ENCODE assay signal across 1 cellular context in genomic region chr12:24839268-24839791, GRCh38.
TF ChIP-seq lines count a peak whose summit lies in the region.

No MANE protein-coding gene starts in this region.

TF ChIP-seq in GM12878, 131 proteins besides CTCF, POLR2A, EP300 and RAD21 (continued from another document and continues in another):
- TF ChIP-seq MLLT1 (IDR thresholded peaks at IDR 0.05): peak; percentile 94
- TF ChIP-seq CHD1 (IDR thresholded peaks at IDR 0.05; ENCODE audit: low read depth, low read length): peak; percentile 69; the same call in 1 of the 2 replicates
- TF ChIP-seq HDGF (IDR thresholded peaks at IDR 0.05): no peak
- no peak for TF ChIP-seq NKRF (conservative IDR thresholded peaks at IDR 0.05)
- no peak for TF ChIP-seq HDAC2 (IDR thresholded peaks at IDR 0.05)
- TF ChIP-seq GATAD2B (conservative IDR thresholded peaks at IDR 0.05; ENCODE audit: low read depth): peak; percentile 96
- TF ChIP-seq NR2C1 (IDR thresholded peaks at IDR 0.05): 0 out of 2 replicates have a peak, but pooled peaks have one; percentile 5
- peak; percentile 73; the same call in 1 of the 2 replicates for TF ChIP-seq ZSCAN29 (IDR thresholded peaks at IDR 0.05)
- TF ChIP-seq BRCA1 (IDR thresholded peaks at IDR 0.05; ENCODE audit: low read depth, low read length): no peak
- TF ChIP-seq SMAD5 (IDR thresholded peaks at IDR 0.05; ENCODE audit: low read depth): no peak; the same call in 1 of the 2 replicates
- no peak for TF ChIP-seq YBX1 (IDR thresholded peaks at IDR 0.05)
- TF ChIP-seq BCL11A (IDR thresholded peaks at IDR 0.05; ENCODE audit: low read depth, low read length): peak; percentile 100
- TF ChIP-seq PBX3 (IDR thresholded peaks at IDR 0.05; ENCODE audit: insufficient replicate concordance, low read depth, low read length): peak; percentile 29
- peak; percentile 99 for TF ChIP-seq BCL3 (IDR thresholded peaks at IDR 0.05; ENCODE audit: borderline replicate concordance, insufficient read depth, low read depth, low read length, poor library complexity, severe bottlenecking)
- TF ChIP-seq BMI1 (IDR thresholded peaks at IDR 0.05; ENCODE audit: borderline replicate concordance): peak; percentile 93
- no peak for TF ChIP-seq BCLAF1 (IDR thresholded peaks at IDR 0.05)
- no peak for TF ChIP-seq ASH2L (IDR thresholded peaks at IDR 0.05; ENCODE audit: borderline replicate concordance, low read depth)
- no peak for TF ChIP-seq TARDBP (IDR thresholded peaks at IDR 0.05; ENCODE audit: borderline replicate concordance)
- TF ChIP-seq FOXM1 (IDR thresholded peaks at IDR 0.05; ENCODE audit: low read depth, low read length): peak; percentile 100
- peak; percentile 100 for TF ChIP-seq EED (IDR thresholded peaks at IDR 0.05; ENCODE audit: low read depth)
- TF ChIP-seq SREBF1 (IDR thresholded peaks at IDR 0.05; ENCODE audit: low read length): peak; percentile 71; the same call in 1 of the 2 replicates
- peak; percentile 80 for TF ChIP-seq GABPA (IDR thresholded peaks at IDR 0.05; ENCODE audit: low read depth)
- TF ChIP-seq TCF12 (IDR thresholded peaks at IDR 0.05; ENCODE audit: low read depth, low read length): peak; percentile 87
- peak; percentile 97 for TF ChIP-seq BACH1 (IDR thresholded peaks at IDR 0.05; ENCODE audit: borderline replicate concordance)
- TF ChIP-seq NRF1 (conservative IDR thresholded peaks at IDR 0.05; ENCODE audit: low read depth, low read length): no peak
- peak; percentile 99; the same call in 1 of the 2 replicates for TF ChIP-seq STAT3 (IDR thresholded peaks at IDR 0.05; ENCODE audit: low read depth, low read length)
- TF ChIP-seq SMARCA5 (IDR thresholded peaks at IDR 0.05): peak; percentile 84; the same call in 1 of the 2 replicates
- peak; percentile 95 for TF ChIP-seq RELA (IDR thresholded peaks at IDR 0.05; ENCODE audit: borderline replicate concordance, partially characterized antibody)
- no peak for TF ChIP-seq ZNF274 (IDR thresholded peaks at IDR 0.05; ENCODE audit: insufficient read depth, insufficient read length)
- TF ChIP-seq STAT1 (conservative IDR thresholded peaks at IDR 0.05): no peak
- TF ChIP-seq WRNIP1 (IDR thresholded peaks at IDR 0.05; ENCODE audit: borderline replicate concordance, low read depth, low read length): peak; percentile 93; the same call in 1 of the 2 replicates
- peak; percentile 95; the same call in 1 of the 2 replicates for TF ChIP-seq CBX5 (IDR thresholded peaks at IDR 0.05; ENCODE audit: low read depth)
- TF ChIP-seq POLR2AphosphoS2 (IDR thresholded peaks at IDR 0.05; ENCODE audit: low read depth, low read length): no peak
- TF ChIP-seq NFIC (IDR thresholded peaks at IDR 0.05; ENCODE audit: low read depth, low read length): peak; percentile 99
- TF ChIP-seq PAX8 (IDR thresholded peaks at IDR 0.05): 0 out of 2 replicates have a peak, but pooled peaks have one; percentile 24
- TF ChIP-seq ZBTB11 (CRISPR knock-in tag; IDR thresholded peaks at IDR 0.05): no peak
- no peak for TF ChIP-seq USF2 (IDR thresholded peaks at IDR 0.05; ENCODE audit: borderline replicate concordance, low read depth, low read length)
- TF ChIP-seq TAF1 (IDR thresholded peaks at IDR 0.05; ENCODE audit: borderline replicate concordance, low read depth, low read length): 0 out of 2 replicates have a peak, but pooled peaks have one; percentile 56
- TF ChIP-seq SREBF2 (IDR thresholded peaks at IDR 0.05; ENCODE audit: low read length): peak; percentile 56; the same call in 1 of the 2 replicates
- peak; percentile 69 for TF ChIP-seq MXI1 (IDR thresholded peaks at IDR 0.05; ENCODE audit: low read depth, low read length)
- no peak for TF ChIP-seq HDAC6 (IDR thresholded peaks at IDR 0.05; ENCODE audit: unreplicated experiment)
- TF ChIP-seq ZNF217 (IDR thresholded peaks at IDR 0.05): peak; percentile 92
- peak; percentile 99 for TF ChIP-seq RUNX3 (IDR thresholded peaks at IDR 0.05; ENCODE audit: low read length)
- TF ChIP-seq NR2C2 (IDR thresholded peaks at IDR 0.05; ENCODE audit: borderline replicate concordance, control insufficient read depth, insufficient read length, low read depth): no peak
- no peak for TF ChIP-seq SIX5 (IDR thresholded peaks at IDR 0.05; ENCODE audit: low read depth, low read length, severe bottlenecking)
- TF ChIP-seq RELB (IDR thresholded peaks at IDR 0.05; ENCODE audit: low read depth): peak; percentile 98
- TF ChIP-seq CEBPZ (IDR thresholded peaks at IDR 0.05; ENCODE audit: low read depth, low read length): no peak
- no peak for TF ChIP-seq MYC (IDR thresholded peaks at IDR 0.05; ENCODE audit: insufficient read depth, insufficient read length, insufficient replicate concordance, low read length, severe bottlenecking)
